24 cellular contexts compared by ENCODE assay signal in genomic region chr12:29831173-29831572, GRCh38. TPM values are rescaled to one million over a fixed set of nuclear protein-coding genes. Genes with fewer than 3 reads are reported as not detected.
DNase-seq lines count a peak whose midpoint lies in the region; ATAC-seq and TF ChIP-seq lines count a peak whose summit lies in the region.
"Had no signal": no experiment of that assay in that cellular context is flagged by ENCODE, and none has a peak within 500 bp of the region (broad histone marks: within the 10 kb centered on the region; RNA-seq: fewer than 3 reads in every experiment).

No MANE protein-coding gene starts in this region.

- H3K9me3 ChIP-seq in HEK293 (ENCODE audit: control insufficient read depth, insufficient read depth, low read depth, low read length), result no peaks in the 10 kb centered on the region
- H3K9me3 ChIP-seq: A549, BE2C had no signal

- H3K27ac ChIP-seq in 22Rv1, result peak overlapping the region; percentile 44
- no peak overlapping the region for H3K27ac ChIP-seq in HEK293 (ENCODE audit: extremely low read depth, low read depth, low read length)
- peak overlapping the region; percentile 35; the same call in 1 of the 2 replicates for H3K27ac ChIP-seq in VCaP
- H3K27ac ChIP-seq: A549; BLaER1 treated with 17β-estradiol and CSF1 and Interleukin-3, amounts not matched to agents 10 nM and 100 nM; GM23248 had no signal

- POLR2A ChIA-PET in HEK293 (lab: Yijun Ruan, JAX), result no interaction called here

- H3K4me1 ChIP-seq in HEK293 (ENCODE audit: control insufficient read depth, insufficient read depth, low read length), result no peaks in the 10 kb centered on the region
- H3K4me1 ChIP-seq: A549, BE2C had no signal

- H3K4me3 ChIP-seq in HEK293 (ENCODE audit: low read depth, low read length), result no peak overlapping the region
- H3K4me3 ChIP-seq: A549; BLaER1 treated with 17β-estradiol and CSF1 and Interleukin-3, amounts not matched to agents 10 nM and 100 nM; GM23248 had no signal

- CTCF ChIA-PET in HEK293 (lab: Yijun Ruan, JAX), result no interaction called here

- H3K36me3 ChIP-seq in HEK293 (ENCODE audit: control insufficient read depth in 2 of 2, insufficient read depth in 1 of 2, low read length in 2 of 2), result no peaks in the 10 kb centered on the region
- H3K36me3 ChIP-seq: BE2C; BLaER1 treated with 17β-estradiol and CSF1 and Interleukin-3, amounts not matched to agents 10 nM and 100 nM had no signal

- DNase-seq in mesenteric fat pad (ENCODE audit: low spot score) (peak; percentile 79), amygdala (lab: John Stamatoyannopoulos, UW) (no peak)
- DNase-seq in activated effector memory CD4-positive, alpha-beta T cell treated with anti-CD3 and anti-CD28 coated beads, Interleukin-2, amount 50 U/mL, for 16 hours, result no peak
- DNase-seq: 8988T; ACHN; AML-193; BE2C; CD4-positive, alpha-beta T cell; CD8-positive, alpha-beta memory T cell; DMS 273 treated with DMSO at 0.1 percent for 48 hours; DMS79; EL; GF-D8; GM23248; H9; HFFc6 had no signal

- ATAC-seq in GM18867 (IDR thresholded peaks at IDR 0.05; ENCODE audit: unreplicated experiment), result no peak
- ATAC-seq: A549, HCT116 had no signal

- TF ChIP-seq CTCF in 22Rv1 (IDR thresholded peaks at IDR 0.05), result no peak
- no peak for TF ChIP-seq CTCF in HEK293 (tag by site-specific recombination; IDR thresholded peaks at IDR 0.05)
- no peak for TF ChIP-seq CTCF in VCaP (conservative IDR thresholded peaks at IDR 0.05)

TF ChIP-seq in HEK293, 187 proteins besides CTCF, POLR2A, EP300 and RAD21:
- TF ChIP-seq BCL11A (tag by site-specific recombination; IDR thresholded peaks at IDR 0.05; ENCODE audit: low read depth) (no peak), ZNF585B (tag by site-specific recombination; IDR thresholded peaks at IDR 0.05) (peak; percentile 86)

RNA-seq across cellular contexts. Expression of gene TMTC1, which starts 47.4 kb away (rescaled TPM):
- total RNA-seq in mesenteric fat pad, result 107 TPM
- total RNA-seq: CD4-positive, alpha-beta T cell; CD8-positive, alpha-beta memory T cell; G401; HFFc6 had no signal
